Comparison of ENCODE assay signal across 9 cellular contexts in the genomic region with DNA sequence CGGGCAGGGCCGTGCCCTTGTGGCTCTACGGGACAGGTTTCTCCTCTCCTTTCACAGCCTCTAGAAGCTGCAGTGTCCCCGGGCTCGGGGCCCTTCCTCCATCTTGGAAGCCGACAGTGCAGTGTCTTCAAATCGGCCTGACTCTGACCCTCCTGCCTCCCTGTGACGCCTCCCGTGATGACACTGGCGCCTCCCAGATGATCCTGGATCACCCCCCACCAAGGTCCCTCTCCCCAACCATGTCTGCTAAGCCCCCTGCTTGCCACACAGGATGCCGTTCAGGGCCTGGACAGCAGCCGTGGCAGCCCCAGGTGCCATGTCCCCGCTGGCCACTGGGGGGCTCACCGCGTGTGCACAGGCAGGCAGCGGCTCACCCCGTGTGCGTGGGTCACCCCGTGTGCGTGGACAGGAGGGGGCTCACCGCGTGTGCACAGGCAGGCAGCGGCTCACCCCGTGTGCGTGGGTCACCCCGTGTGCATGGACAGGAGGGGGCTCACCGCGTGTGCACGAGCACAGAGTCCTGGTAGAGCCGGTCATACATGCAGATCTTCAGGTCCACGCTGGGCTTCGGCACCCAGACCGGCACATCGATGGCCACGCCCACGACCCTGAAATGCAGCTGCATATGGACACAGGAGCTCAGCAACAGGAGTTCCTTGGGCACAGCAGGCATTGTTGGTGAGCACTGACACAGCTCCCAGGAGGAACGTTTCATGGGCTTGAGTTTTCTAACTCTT. TPM values are rescaled to one million over a fixed set of nuclear protein-coding genes. Genes with fewer than 3 reads are reported as not detected.
DNase-seq lines count a peak whose midpoint lies in the region; ATAC-seq and TF ChIP-seq lines count a peak whose summit lies in the region.
"Had no signal": no experiment of that assay in that cellular context is flagged by ENCODE, and none has a peak within 500 bp of the region (broad histone marks: within the 10 kb centered on the region; RNA-seq: fewer than 3 reads in every experiment).

No MANE protein-coding gene starts in this region.

- H3K9me3 ChIP-seq in CD8-positive, alpha-beta memory T cell (ENCODE audit: low read length) = no peaks in the 10 kb centered on the region
- no peaks in the 10 kb centered on the region for H3K9me3 ChIP-seq in T-helper 17 cell (ENCODE audit: control insufficient read depth, low read length, poor library complexity, severe bottlenecking)
- H3K9me3 ChIP-seq: SJSA1 had no signal

- peak overlapping the region in 1 of 8 donors; percentile 55 for H3K27ac Mint-ChIP-seq in CD8-positive, alpha-beta memory T cell
- no peak overlapping the region for H3K27ac Mint-ChIP-seq in T-helper 17 cell
- no peak overlapping the region for H3K27ac Mint-ChIP-seq in immature natural killer cell

- H3K27ac ChIP-seq in CD8-positive, alpha-beta memory T cell (ENCODE audit: low read depth, low read length) = no peak overlapping the region
- H3K27ac ChIP-seq: SJSA1 had no signal

- peak overlapping the region in 4 of 7 donors; percentile 41 to 79 (median 54) for H3K4me3 Mint-ChIP-seq in CD8-positive, alpha-beta memory T cell
- H3K4me3 Mint-ChIP-seq in T-helper 17 cell = peak overlapping the region; percentile 82
- H3K4me3 Mint-ChIP-seq in immature natural killer cell = peak overlapping the region in 1 of 5 donors; percentile 17

- CTCF ChIA-PET in CD8-positive, alpha-beta memory T cell (lab: Charles Lee) = interaction anchor here (1.2 to 3.4 kb wide), 3 partner anchors 17 to 104 kb away, joined by 3 to 27 read pairs (median 4); no protein-coding TSS in a partner anchor

- peak; percentile 33 to 70 (median 44) for DNase-seq in CD8-positive, alpha-beta memory T cell
- DNase-seq in HuH-7.5 (ENCODE audit: low spot score) (peak; percentile 78), T-helper 17 cell (peak; percentile 37 to 53 (median 45)), astrocyte of the spinal cord (ENCODE audit: low read depth, low spot score) (no peak), immature natural killer cell (peak; percentile 26 to 40 (median 32)), NK-92 (lab: John Stamatoyannopoulos, UW; ENCODE audit: unreplicated experiment) (no peak)
- peak; percentile 54 for DNase-seq in stimulated activated CD4-positive, alpha-beta T cell treated with anti-CD3 and anti-CD28 coated beads, Interleukin-1b, Interleukin-23, amount 100 ng/mL, for 48 hours

- ATAC-seq in T-helper 17 cell (peak; percentile 98), HG03095 (IDR thresholded peaks at IDR 0.05; ENCODE audit: unreplicated experiment) (no peak)

- in situ Hi-C loops in astrocyte of the spinal cord (cut with HindIII; ENCODE audit: low sequenced_read_pairs) = no loop called here

- peaks cover 8% of the 10 kb centered on the region for H3K4me1 ChIP-seq in CD8-positive, alpha-beta memory T cell (ENCODE audit: insufficient read depth, low read length)

- no peaks in the 10 kb centered on the region for H3K27me3 ChIP-seq in CD8-positive, alpha-beta memory T cell (ENCODE audit: insufficient read depth, low read length, poor library complexity, severe bottlenecking)

- no peaks in the 10 kb centered on the region for H3K9me3 Mint-ChIP-seq in CD8-positive, alpha-beta memory T cell
- no peaks in the 10 kb centered on the region for H3K9me3 Mint-ChIP-seq in immature natural killer cell

- H3K36me3 ChIP-seq in CD8-positive, alpha-beta memory T cell (ENCODE audit: insufficient read depth, low read length) = no peaks in the 10 kb centered on the region
- H3K36me3 ChIP-seq: SJSA1 had no signal

- POLR2A ChIA-PET in CD8-positive, alpha-beta memory T cell (lab: Charles Lee) = no interaction called here

- TF ChIP-seq CTCF in astrocyte of the spinal cord (IDR thresholded peaks at IDR 0.05; ENCODE audit: low read depth, low read length) = peak; percentile 80

- peaks cover 0 to 7% (median 2%) of the 10 kb centered on the region in 3 donors for H3K4me1 Mint-ChIP-seq in CD8-positive, alpha-beta memory T cell
- H3K4me1 Mint-ChIP-seq in T-helper 17 cell (peaks cover 4% of the 10 kb centered on the region), immature natural killer cell (peaks cover 0 to 2% of the 10 kb centered on the region in 2 donors)

- H3K36me3 Mint-ChIP-seq in CD8-positive, alpha-beta memory T cell = no peaks in the 10 kb centered on the region
- no peaks in the 10 kb centered on the region for H3K36me3 Mint-ChIP-seq in T-helper 17 cell (ENCODE audit: low read depth)
- no peaks in the 10 kb centered on the region for H3K36me3 Mint-ChIP-seq in immature natural killer cell

- H3K4me3 ChIP-seq in CD8-positive, alpha-beta memory T cell (ENCODE audit: low read length) = no peak overlapping the region
- no peak overlapping the region for H3K4me3 ChIP-seq in astrocyte of the spinal cord (ENCODE audit: low read depth, low read length)
- H3K4me3 ChIP-seq: SJSA1 had no signal

- peaks cover 3 to 5% of the 10 kb centered on the region in 2 donors for H3K27me3 Mint-ChIP-seq in CD8-positive, alpha-beta memory T cell
- H3K27me3 Mint-ChIP-seq in T-helper 17 cell (peaks cover 5% of the 10 kb centered on the region), immature natural killer cell (ENCODE audit: low read depth in 3 of 3) (peaks cover 0 to 3% (median 0%) of the 10 kb centered on the region in 3 donors)

RNA-seq across cellular contexts. Expression of gene TMEM52, which starts 24.9 kb away (rescaled TPM):
- total RNA-seq in CD8-positive, alpha-beta memory T cell = 1 to 10 TPM in 1 of 2 experiments, under 1 TPM in 1; 0.94 to 1.4 TPM
- polyA plus RNA-seq in CD8-positive, alpha-beta memory T cell = 0.32 TPM
- total RNA-seq in T-helper 17 cell = under 1 TPM in 1 of 2 donors, not detected in 1; 0.52 TPM
- under 1 TPM in 1 of 3 donors, not detected in 2; 0.18 TPM for polyA plus RNA-seq in immature natural killer cell

RNA-seq across cellular contexts. Expression of gene CALML6, which starts 28.9 kb away (rescaled TPM):
- under 1 TPM; 0.46 to 0.78 TPM for total RNA-seq in CD8-positive, alpha-beta memory T cell
- polyA plus RNA-seq in CD8-positive, alpha-beta memory T cell = not detected
- total RNA-seq in T-helper 17 cell = under 1 TPM; 0.35 to 0.55 TPM
- polyA plus RNA-seq in immature natural killer cell = not detected
- total RNA-seq: SJSA1 had no signal

RNA-seq across cellular contexts. Expression of gene GNB1, which starts 53.1 kb away (rescaled TPM):
- total RNA-seq in CD8-positive, alpha-beta memory T cell = 100 to 1,000 TPM; 436 to 470 TPM
- polyA plus RNA-seq in CD8-positive, alpha-beta memory T cell = 114 TPM
- 100 to 1,000 TPM; 236 to 255 TPM for total RNA-seq in T-helper 17 cell
- polyA plus RNA-seq in immature natural killer cell = 100 to 1,000 TPM in 1 of 3 donors, 10 to 100 TPM in 2; 53.4 to 111 (median 98.7) TPM

RNA-seq across cellular contexts. Expression of gene CFAP74, which starts 59.6 kb away (rescaled TPM):
- total RNA-seq in CD8-positive, alpha-beta memory T cell = not detected
- not detected for polyA plus RNA-seq in CD8-positive, alpha-beta memory T cell
- not detected for total RNA-seq in T-helper 17 cell
- polyA plus RNA-seq in immature natural killer cell = not detected
- total RNA-seq: SJSA1 had no signal

Comparison
In these comparisons a context has a peak if more than half of its experiments do, and no peak if none do; other contexts are left out.
1. DNase-seq: peak in CD8-positive, alpha-beta memory T cell (5 of 5), HuH-7.5 (single experiment), T-helper 17 cell (3 of 3), immature natural killer cell (3 of 3) and stimulated activated CD4-positive, alpha-beta T cell treated with anti-CD3 and anti-CD28 coated beads, Interleukin-1b, Interleukin-23, amount 100 ng/mL, for 48 hours (single experiment); none in astrocyte of the spinal cord (single experiment) and NK-92 (single experiment).